1 cellular context compared by ENCODE assay signal in the genomic region with DNA sequence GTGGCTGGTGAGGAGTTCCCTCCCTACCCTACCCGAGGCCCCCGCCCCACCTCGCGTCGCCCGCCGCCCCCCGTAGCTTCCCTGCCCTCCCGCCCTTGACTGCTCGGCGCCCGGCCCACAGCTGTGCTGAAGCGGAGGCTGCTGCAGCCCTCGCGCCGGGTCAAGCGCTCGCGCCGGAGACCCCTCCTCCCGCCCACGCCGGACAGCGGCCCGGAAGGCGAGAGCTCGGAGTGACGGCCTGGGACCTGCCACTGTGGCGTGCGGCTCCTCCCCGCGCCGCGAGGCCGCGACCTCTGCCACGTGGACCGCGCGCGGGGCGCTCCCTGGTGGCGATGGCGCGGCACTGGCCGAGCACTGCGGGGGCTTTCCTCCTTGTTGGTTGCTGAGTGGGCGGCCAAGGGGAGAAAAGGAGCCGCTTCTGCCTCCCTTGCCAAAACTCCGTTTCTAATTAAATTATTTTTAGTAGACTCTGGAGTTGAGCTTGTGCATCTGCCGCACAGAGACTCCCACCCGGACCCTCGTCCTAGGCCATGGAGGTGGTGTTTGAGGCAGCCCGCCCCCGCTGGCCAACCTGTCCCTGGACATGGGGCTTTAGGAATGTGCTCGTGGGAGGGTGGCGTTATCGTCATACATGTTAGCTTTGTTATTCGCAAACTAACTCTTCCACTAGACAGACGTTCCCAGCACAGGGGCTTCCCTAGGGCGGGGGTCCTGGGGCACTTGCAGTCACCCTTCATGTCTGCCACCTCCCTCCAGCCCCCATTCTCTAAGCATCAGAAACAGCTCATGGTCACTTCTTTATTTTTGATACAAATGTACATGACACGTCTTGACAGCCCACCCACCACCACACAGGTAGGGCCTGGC.
TF ChIP-seq lines count a peak whose summit lies in the region.

No MANE protein-coding gene starts in this region.

TF ChIP-seq in K562, 482 proteins besides CTCF, POLR2A, EP300 and RAD21 (continued from another document and continues in another):
- TF ChIP-seq, protein P1, sequence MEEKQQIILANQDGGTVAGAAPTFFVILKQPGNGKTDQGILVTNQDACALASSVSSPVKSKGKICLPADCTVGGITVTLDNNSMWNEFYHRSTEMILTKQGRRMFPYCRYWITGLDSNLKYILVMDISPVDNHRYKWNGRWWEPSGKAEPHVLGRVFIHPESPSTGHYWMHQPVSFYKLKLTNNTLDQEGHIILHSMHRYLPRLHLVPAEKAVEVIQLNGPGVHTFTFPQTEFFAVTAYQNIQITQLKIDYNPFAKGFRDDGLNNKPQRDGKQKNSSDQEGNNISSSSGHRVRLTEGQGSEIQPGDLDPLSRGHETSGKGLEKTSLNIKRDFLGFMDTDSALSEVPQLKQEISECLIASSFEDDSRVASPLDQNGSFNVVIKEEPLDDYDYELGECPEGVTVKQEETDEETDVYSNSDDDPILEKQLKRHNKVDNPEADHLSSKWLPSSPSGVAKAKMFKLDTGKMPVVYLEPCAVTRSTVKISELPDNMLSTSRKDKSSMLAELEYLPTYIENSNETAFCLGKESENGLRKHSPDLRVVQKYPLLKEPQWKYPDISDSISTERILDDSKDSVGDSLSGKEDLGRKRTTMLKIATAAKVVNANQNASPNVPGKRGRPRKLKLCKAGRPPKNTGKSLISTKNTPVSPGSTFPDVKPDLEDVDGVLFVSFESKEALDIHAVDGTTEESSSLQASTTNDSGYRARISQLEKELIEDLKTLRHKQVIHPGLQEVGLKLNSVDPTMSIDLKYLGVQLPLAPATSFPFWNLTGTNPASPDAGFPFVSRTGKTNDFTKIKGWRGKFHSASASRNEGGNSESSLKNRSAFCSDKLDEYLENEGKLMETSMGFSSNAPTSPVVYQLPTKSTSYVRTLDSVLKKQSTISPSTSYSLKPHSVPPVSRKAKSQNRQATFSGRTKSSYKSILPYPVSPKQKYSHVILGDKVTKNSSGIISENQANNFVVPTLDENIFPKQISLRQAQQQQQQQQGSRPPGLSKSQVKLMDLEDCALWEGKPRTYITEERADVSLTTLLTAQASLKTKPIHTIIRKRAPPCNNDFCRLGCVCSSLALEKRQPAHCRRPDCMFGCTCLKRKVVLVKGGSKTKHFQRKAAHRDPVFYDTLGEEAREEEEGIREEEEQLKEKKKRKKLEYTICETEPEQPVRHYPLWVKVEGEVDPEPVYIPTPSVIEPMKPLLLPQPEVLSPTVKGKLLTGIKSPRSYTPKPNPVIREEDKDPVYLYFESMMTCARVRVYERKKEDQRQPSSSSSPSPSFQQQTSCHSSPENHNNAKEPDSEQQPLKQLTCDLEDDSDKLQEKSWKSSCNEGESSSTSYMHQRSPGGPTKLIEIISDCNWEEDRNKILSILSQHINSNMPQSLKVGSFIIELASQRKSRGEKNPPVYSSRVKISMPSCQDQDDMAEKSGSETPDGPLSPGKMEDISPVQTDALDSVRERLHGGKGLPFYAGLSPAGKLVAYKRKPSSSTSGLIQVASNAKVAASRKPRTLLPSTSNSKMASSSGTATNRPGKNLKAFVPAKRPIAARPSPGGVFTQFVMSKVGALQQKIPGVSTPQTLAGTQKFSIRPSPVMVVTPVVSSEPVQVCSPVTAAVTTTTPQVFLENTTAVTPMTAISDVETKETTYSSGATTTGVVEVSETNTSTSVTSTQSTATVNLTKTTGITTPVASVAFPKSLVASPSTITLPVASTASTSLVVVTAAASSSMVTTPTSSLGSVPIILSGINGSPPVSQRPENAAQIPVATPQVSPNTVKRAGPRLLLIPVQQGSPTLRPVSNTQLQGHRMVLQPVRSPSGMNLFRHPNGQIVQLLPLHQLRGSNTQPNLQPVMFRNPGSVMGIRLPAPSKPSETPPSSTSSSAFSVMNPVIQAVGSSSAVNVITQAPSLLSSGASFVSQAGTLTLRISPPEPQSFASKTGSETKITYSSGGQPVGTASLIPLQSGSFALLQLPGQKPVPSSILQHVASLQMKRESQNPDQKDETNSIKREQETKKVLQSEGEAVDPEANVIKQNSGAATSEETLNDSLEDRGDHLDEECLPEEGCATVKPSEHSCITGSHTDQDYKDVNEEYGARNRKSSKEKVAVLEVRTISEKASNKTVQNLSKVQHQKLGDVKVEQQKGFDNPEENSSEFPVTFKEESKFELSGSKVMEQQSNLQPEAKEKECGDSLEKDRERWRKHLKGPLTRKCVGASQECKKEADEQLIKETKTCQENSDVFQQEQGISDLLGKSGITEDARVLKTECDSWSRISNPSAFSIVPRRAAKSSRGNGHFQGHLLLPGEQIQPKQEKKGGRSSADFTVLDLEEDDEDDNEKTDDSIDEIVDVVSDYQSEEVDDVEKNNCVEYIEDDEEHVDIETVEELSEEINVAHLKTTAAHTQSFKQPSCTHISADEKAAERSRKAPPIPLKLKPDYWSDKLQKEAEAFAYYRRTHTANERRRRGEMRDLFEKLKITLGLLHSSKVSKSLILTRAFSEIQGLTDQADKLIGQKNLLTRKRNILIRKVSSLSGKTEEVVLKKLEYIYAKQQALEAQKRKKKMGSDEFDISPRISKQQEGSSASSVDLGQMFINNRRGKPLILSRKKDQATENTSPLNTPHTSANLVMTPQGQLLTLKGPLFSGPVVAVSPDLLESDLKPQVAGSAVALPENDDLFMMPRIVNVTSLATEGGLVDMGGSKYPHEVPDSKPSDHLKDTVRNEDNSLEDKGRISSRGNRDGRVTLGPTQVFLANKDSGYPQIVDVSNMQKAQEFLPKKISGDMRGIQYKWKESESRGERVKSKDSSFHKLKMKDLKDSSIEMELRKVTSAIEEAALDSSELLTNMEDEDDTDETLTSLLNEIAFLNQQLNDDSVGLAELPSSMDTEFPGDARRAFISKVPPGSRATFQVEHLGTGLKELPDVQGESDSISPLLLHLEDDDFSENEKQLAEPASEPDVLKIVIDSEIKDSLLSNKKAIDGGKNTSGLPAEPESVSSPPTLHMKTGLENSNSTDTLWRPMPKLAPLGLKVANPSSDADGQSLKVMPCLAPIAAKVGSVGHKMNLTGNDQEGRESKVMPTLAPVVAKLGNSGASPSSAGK (IDR thresholded peaks at IDR 0.05), result peak; percentile 55
- TF ChIP-seq, protein P2, sequence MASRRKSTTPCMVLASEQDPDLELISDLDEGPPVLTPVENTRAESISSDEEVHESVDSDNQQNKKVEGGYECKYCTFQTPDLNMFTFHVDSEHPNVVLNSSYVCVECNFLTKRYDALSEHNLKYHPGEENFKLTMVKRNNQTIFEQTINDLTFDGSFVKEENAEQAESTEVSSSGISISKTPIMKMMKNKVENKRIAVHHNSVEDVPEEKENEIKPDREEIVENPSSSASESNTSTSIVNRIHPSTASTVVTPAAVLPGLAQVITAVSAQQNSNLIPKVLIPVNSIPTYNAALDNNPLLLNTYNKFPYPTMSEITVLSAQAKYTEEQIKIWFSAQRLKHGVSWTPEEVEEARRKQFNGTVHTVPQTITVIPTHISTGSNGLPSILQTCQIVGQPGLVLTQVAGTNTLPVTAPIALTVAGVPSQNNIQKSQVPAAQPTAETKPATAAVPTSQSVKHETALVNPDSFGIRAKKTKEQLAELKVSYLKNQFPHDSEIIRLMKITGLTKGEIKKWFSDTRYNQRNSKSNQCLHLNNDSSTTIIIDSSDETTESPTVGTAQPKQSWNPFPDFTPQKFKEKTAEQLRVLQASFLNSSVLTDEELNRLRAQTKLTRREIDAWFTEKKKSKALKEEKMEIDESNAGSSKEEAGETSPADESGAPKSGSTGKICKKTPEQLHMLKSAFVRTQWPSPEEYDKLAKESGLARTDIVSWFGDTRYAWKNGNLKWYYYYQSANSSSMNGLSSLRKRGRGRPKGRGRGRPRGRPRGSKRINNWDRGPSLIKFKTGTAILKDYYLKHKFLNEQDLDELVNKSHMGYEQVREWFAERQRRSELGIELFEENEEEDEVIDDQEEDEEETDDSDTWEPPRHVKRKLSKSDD (conservative IDR thresholded peaks at IDR 0.05; ENCODE audit: low read length), result no peak
- TF ChIP-seq, protein P3, sequence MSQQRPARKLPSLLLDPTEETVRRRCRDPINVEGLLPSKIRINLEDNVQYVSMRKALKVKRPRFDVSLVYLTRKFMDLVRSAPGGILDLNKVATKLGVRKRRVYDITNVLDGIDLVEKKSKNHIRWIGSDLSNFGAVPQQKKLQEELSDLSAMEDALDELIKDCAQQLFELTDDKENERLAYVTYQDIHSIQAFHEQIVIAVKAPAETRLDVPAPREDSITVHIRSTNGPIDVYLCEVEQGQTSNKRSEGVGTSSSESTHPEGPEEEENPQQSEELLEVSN (IDR thresholded peaks at IDR 0.05; ENCODE audit: borderline replicate concordance in 1 of 2, extremely low read depth in 1 of 2, insufficient read depth in 1 of 2, insufficient read length in 1 of 2, low read depth in 1 of 2, low read length in 1 of 2, poor library complexity in 1 of 2, severe bottlenecking in 1 of 2), result peak; percentile 83 to 85
- TF ChIP-seq, protein P4, sequence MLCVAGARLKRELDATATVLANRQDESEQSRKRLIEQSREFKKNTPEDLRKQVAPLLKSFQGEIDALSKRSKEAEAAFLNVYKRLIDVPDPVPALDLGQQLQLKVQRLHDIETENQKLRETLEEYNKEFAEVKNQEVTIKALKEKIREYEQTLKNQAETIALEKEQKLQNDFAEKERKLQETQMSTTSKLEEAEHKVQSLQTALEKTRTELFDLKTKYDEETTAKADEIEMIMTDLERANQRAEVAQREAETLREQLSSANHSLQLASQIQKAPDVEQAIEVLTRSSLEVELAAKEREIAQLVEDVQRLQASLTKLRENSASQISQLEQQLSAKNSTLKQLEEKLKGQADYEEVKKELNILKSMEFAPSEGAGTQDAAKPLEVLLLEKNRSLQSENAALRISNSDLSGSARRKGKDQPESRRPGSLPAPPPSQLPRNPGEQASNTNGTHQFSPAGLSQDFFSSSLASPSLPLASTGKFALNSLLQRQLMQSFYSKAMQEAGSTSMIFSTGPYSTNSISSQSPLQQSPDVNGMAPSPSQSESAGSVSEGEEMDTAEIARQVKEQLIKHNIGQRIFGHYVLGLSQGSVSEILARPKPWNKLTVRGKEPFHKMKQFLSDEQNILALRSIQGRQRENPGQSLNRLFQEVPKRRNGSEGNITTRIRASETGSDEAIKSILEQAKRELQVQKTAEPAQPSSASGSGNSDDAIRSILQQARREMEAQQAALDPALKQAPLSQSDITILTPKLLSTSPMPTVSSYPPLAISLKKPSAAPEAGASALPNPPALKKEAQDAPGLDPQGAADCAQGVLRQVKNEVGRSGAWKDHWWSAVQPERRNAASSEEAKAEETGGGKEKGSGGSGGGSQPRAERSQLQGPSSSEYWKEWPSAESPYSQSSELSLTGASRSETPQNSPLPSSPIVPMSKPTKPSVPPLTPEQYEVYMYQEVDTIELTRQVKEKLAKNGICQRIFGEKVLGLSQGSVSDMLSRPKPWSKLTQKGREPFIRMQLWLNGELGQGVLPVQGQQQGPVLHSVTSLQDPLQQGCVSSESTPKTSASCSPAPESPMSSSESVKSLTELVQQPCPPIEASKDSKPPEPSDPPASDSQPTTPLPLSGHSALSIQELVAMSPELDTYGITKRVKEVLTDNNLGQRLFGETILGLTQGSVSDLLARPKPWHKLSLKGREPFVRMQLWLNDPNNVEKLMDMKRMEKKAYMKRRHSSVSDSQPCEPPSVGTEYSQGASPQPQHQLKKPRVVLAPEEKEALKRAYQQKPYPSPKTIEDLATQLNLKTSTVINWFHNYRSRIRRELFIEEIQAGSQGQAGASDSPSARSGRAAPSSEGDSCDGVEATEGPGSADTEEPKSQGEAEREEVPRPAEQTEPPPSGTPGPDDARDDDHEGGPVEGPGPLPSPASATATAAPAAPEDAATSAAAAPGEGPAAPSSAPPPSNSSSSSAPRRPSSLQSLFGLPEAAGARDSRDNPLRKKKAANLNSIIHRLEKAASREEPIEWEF (CRISPR knock-in tag; IDR thresholded peaks at IDR 0.05), result no peak
- TF ChIP-seq, protein P5, sequence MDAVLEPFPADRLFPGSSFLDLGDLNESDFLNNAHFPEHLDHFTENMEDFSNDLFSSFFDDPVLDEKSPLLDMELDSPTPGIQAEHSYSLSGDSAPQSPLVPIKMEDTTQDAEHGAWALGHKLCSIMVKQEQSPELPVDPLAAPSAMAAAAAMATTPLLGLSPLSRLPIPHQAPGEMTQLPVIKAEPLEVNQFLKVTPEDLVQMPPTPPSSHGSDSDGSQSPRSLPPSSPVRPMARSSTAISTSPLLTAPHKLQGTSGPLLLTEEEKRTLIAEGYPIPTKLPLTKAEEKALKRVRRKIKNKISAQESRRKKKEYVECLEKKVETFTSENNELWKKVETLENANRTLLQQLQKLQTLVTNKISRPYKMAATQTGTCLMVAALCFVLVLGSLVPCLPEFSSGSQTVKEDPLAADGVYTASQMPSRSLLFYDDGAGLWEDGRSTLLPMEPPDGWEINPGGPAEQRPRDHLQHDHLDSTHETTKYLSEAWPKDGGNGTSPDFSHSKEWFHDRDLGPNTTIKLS (IDR thresholded peaks at IDR 0.05; ENCODE audit: borderline replicate concordance, low read depth), result peak; percentile 97
- TF ChIP-seq, protein P6, sequence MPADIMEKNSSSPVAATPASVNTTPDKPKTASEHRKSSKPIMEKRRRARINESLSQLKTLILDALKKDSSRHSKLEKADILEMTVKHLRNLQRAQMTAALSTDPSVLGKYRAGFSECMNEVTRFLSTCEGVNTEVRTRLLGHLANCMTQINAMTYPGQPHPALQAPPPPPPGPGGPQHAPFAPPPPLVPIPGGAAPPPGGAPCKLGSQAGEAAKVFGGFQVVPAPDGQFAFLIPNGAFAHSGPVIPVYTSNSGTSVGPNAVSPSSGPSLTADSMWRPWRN (IDR thresholded peaks at IDR 0.05; ENCODE audit: low read depth), result no peak
- TF ChIP-seq ATF1 (CRISPR knock-in tag; IDR thresholded peaks at IDR 0.05), result no peak
- TF ChIP-seq ATF1 (tag; IDR thresholded peaks at IDR 0.05), result 0 out of 2 replicates have a peak, but pooled peaks have one; percentile 17
- TF ChIP-seq RBM22 (IDR thresholded peaks at IDR 0.05; ENCODE audit: low read depth, low read length, poor library complexity, severe bottlenecking), result no peak
- TF ChIP-seq, protein P7, sequence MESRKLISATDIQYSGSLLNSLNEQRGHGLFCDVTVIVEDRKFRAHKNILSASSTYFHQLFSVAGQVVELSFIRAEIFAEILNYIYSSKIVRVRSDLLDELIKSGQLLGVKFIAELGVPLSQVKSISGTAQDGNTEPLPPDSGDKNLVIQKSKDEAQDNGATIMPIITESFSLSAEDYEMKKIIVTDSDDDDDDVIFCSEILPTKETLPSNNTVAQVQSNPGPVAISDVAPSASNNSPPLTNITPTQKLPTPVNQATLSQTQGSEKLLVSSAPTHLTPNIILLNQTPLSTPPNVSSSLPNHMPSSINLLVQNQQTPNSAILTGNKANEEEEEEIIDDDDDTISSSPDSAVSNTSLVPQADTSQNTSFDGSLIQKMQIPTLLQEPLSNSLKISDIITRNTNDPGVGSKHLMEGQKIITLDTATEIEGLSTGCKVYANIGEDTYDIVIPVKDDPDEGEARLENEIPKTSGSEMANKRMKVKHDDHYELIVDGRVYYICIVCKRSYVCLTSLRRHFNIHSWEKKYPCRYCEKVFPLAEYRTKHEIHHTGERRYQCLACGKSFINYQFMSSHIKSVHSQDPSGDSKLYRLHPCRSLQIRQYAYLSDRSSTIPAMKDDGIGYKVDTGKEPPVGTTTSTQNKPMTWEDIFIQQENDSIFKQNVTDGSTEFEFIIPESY (CRISPR knock-in tag; IDR thresholded peaks at IDR 0.05), result peak; percentile 99
- TF ChIP-seq POLR2G (IDR thresholded peaks at IDR 0.05; ENCODE audit: low read depth, low read length), result peak; percentile 60; the same call in 1 of the 2 replicates
- no peak for TF ChIP-seq TBL1XR1 (IDR thresholded peaks at IDR 0.05; ENCODE audit: low read length in 2 of 2)
- no peak for TF ChIP-seq NELFE (IDR thresholded peaks at IDR 0.05; ENCODE audit: insufficient read depth, insufficient read length)
- TF ChIP-seq SAFB (IDR thresholded peaks at IDR 0.05; ENCODE audit: borderline replicate concordance, low read depth, low read length), result peak; percentile 68; the same call in 1 of the 2 replicates
- TF ChIP-seq, protein P8, sequence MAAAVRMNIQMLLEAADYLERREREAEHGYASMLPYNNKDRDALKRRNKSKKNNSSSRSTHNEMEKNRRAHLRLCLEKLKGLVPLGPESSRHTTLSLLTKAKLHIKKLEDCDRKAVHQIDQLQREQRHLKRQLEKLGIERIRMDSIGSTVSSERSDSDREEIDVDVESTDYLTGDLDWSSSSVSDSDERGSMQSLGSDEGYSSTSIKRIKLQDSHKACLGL (CRISPR knock-in tag; IDR thresholded peaks at IDR 0.05; ENCODE audit: borderline replicate concordance, poor library complexity, severe bottlenecking), result peak; percentile 13
- peak; percentile 70 for TF ChIP-seq EGR1 (conservative IDR thresholded peaks at IDR 0.05)
- no peak for TF ChIP-seq ZNF589 (CRISPR knock-in tag; IDR thresholded peaks at IDR 0.05; ENCODE audit: low read depth)
- no peak for TF ChIP-seq HIVEP1 (CRISPR knock-in tag; IDR thresholded peaks at IDR 0.05)
